Comparison of ENCODE assay signal across 18 cellular contexts in the genomic region with DNA sequence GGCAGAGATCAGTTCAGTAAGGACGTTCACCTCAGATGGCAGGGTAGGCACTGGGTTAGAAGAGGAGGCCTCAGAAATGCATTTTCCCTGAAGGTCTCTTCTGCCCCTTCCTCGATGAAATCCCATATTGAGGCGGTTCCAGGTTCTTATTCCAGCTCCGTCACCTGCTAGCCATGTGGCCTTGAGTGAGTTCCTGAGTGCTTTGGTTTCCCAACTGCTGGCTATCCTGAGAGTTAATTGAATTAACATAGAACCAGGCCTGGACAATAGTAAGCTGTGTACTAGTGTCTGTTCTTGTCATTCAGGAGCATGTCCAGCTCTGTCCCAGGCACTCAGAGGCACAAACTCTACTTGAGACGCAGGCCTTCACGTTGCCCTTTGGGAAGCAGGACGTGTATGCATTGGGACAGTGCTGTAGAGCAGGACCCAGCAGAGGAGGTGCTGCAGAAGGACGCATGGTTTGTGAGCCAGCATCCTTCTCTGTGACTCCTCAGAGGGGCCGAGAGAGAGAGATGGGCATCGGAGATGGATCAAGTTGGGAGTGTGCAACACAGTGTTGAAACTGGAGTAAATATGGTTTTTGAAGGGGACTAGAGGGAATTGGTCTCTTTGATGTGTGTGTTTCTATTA.
DNase-seq lines count a peak whose midpoint lies in the region; ATAC-seq and TF ChIP-seq lines count a peak whose summit lies in the region.
"Had no signal": no experiment of that assay in that cellular context is flagged by ENCODE, and none has a peak within 500 bp of the region (broad histone marks: within the 10 kb centered on the region; RNA-seq: fewer than 3 reads in every experiment).

No MANE protein-coding gene starts in this region.

- no peak overlapping the region for H2AK5ac ChIP-seq in H9 (ENCODE audit: insufficient read length, low read length)

- H3K56ac ChIP-seq in H9 (ENCODE audit: insufficient read length, low read depth, low read length), result no peak overlapping the region

- no peak overlapping the region for H4K8ac ChIP-seq in H9 (replicated peaks; ENCODE audit: insufficient read length, low read depth, low read length)

- no peak overlapping the region for H3K4me3 ChIP-seq in body of pancreas
- H3K4me3 ChIP-seq in lung, result no peak overlapping the region
- no peak overlapping the region for H3K4me3 ChIP-seq in left lung
- no peak overlapping the region for H3K4me3 ChIP-seq in SK-N-SH (ENCODE audit: low read depth in 2 of 2, low read length in 1 of 2)
- H3K4me3 ChIP-seq: A549, GM23248, SK-N-MC had no signal

- H3K23me2 ChIP-seq in H9 (ENCODE audit: insufficient read length, low read depth, low read length, poor library complexity, severe bottlenecking), result no peaks in the 10 kb centered on the region

- CTCF ChIA-PET in SK-N-SH (lab: Yijun Ruan, JAX), result no interaction called here

- no peaks in the 10 kb centered on the region; a peak in 2 of 5 replicates for H3K9me3 Mint-ChIP-seq in H9

- peaks cover 14% of the 10 kb centered on the region for H3F3A ChIP-seq in SK-N-SH (replicated peaks; ENCODE audit: insufficient read depth)

- H4K91ac ChIP-seq in H9 (ENCODE audit: insufficient read length, low read depth, low read length), result no peak overlapping the region

- H3K9ac ChIP-seq in H9 (ENCODE audit: extremely low read depth, insufficient read length, low read length) (no peak overlapping the region), SK-N-SH (no peak overlapping the region)
- H3K9ac ChIP-seq: GM23248 had no signal

- H2AFZ ChIP-seq in H9 (ENCODE audit: low read length) (no peak overlapping the region), SK-N-SH (ENCODE audit: low read depth) (no peak overlapping the region)
- H2AFZ ChIP-seq: GM23248 had no signal

- H3T11ph ChIP-seq in H9 (ENCODE audit: low read length), result no peak overlapping the region

- no peak overlapping the region for H3K23ac ChIP-seq in H9 (ENCODE audit: insufficient read length, low read depth, low read length)

- no peaks in the 10 kb centered on the region for H3K36me3 Mint-ChIP-seq in H9 (ENCODE audit: insufficient read depth in 1 of 3, low read depth in 3 of 3)

- TF ChIP-seq EP300 in SK-N-SH (IDR thresholded peaks at IDR 0.05; ENCODE audit: borderline replicate concordance in 1 of 2, low read depth in 1 of 2, low read length in 1 of 2), result no peak

- no peak overlapping the region for H3K4ac ChIP-seq in H9 (ENCODE audit: low read depth, low read length)

- no peak overlapping the region for H3K14ac ChIP-seq in H9 (ENCODE audit: insufficient read depth, low read length)

- H3K27me3 ChIP-seq in H9 (ENCODE audit: insufficient read depth, low read length) (no peaks in the 10 kb centered on the region), body of pancreas (no peaks in the 10 kb centered on the region), lung (ENCODE audit: control insufficient read depth, insufficient read depth) (no peaks in the 10 kb centered on the region), left lung (no peaks in the 10 kb centered on the region), SK-N-SH (ENCODE audit: insufficient read depth) (no peaks in the 10 kb centered on the region)

- H3K27ac Mint-ChIP-seq in H9, result no peak overlapping the region

- DNase-seq in AG20443 (ENCODE audit: low spot score), result peak; percentile 1
- peak; percentile 10 for DNase-seq in H9
- no peak for DNase-seq in body of pancreas
- peak; percentile 27 for DNase-seq in lung (ENCODE audit: low spot score)
- DNase-seq in left lung, result no peak
- no peak for DNase-seq in SKM-1 treated with dmso at 0.1 percent for 144 hours (lab: John Stamatoyannopoulos, UW; ENCODE audit: unreplicated experiment)
- DNase-seq in SK-N-SH, result no peak
- DNase-seq in AG08395 (ENCODE audit: low spot score), result no peak
- DNase-seq: DMS79 treated with DMSO at 0.1 percent for 48 hours, GM23248, KBM-7, MV-4-11, NCI-H2029 treated with DMSO at 0.1 percent for 48 hours, NCI-H2171 treated with DMSO at 0.1 percent for 48 hours, NCI-H446 treated with DMSO at 0.1 percent for 48 hours had no signal

- H4K20me1 ChIP-seq in H9 (ENCODE audit: control insufficient read depth, insufficient read depth, insufficient read length) (no peaks in the 10 kb centered on the region), SK-N-SH (ENCODE audit: insufficient read depth) (no peaks in the 10 kb centered on the region)

- POLR2A ChIA-PET in SK-N-SH (lab: Yijun Ruan, JAX), result no interaction called here

- H4K5ac ChIP-seq in H9 (ENCODE audit: insufficient read length, low read depth, low read length), result no peak overlapping the region

- H3K4me3 Mint-ChIP-seq in H9, result no peak overlapping the region

- H3K27ac ChIP-seq in H9 (ENCODE audit: insufficient read length, low read depth, low read length), result no peak overlapping the region
- peak overlapping the region; percentile 39 to 86 (median 78) for H3K27ac ChIP-seq in body of pancreas
- peak overlapping the region in 1 of 2 donors; percentile 17 for H3K27ac ChIP-seq in lung (ENCODE audit: low read depth in 1 of 2, low read length in 1 of 2)
- H3K27ac ChIP-seq in left lung, result no peak overlapping the region
- H3K27ac ChIP-seq in SK-N-SH (ENCODE audit: low read depth in 2 of 2, low read length in 1 of 2), result no peak overlapping the region; a peak in 1 of 4 replicates
- H3K27ac ChIP-seq: C4-2B, GM23248, SK-N-MC had no signal

- intact Hi-C loops in body of pancreas (cut with DNase I) (loop anchor here (10.0 kb wide), 1 partner anchor 158 kb away; a partner anchor contains a TSS), left lung (cut with DNase I) (no loop called here)

- H3K18ac ChIP-seq in H9 (ENCODE audit: insufficient read length, low read depth, low read length), result no peak overlapping the region

- H3K9me3 ChIP-seq in H9 (ENCODE audit: control insufficient read depth, low read depth, low read length) (no peaks in the 10 kb centered on the region), body of pancreas (no peaks in the 10 kb centered on the region), lung (ENCODE audit: control insufficient read depth in 2 of 2, insufficient read depth in 1 of 2, low read length in 1 of 2) (no peaks in the 10 kb centered on the region), left lung (no peaks in the 10 kb centered on the region), SK-N-SH (no peaks in the 10 kb centered on the region)
- H3K9me3 ChIP-seq: A549 had no signal

- no peak for TF ChIP-seq CTCF in H9 (conservative IDR thresholded peaks at IDR 0.05)
- TF ChIP-seq CTCF in body of pancreas (IDR thresholded peaks at IDR 0.05), result no peak
- no peak for TF ChIP-seq CTCF in lung (IDR thresholded peaks at IDR 0.05; ENCODE audit: control extremely low read depth, extremely low read depth)
- no peak for TF ChIP-seq CTCF in left lung (IDR thresholded peaks at IDR 0.05)
- TF ChIP-seq CTCF in SK-N-SH (IDR thresholded peaks at IDR 0.05), result no peak

- no CpG with 5 or more reads among the region's 10 CpGs for WGBS in H9 (ENCODE audit: extremely low coverage, insufficient read length, low lambda C conversion rate)
- 77 to 79% methylated on average over 10 of the region's 10 CpGs for WGBS in body of pancreas, 2 donors
- 88 to 93% methylated on average over 10 of the region's 10 CpGs for WGBS in lung, 2 donors
- WGBS in SK-N-SH (ENCODE audit: low lambda C conversion rate), result 96% methylated on average over 10 of the region's 10 CpGs

- ATAC-seq in body of pancreas (no peak), lung (ENCODE audit: insufficient read depth, low FRiP score) (no peak), left lung (no peak)

- no peaks in the 10 kb centered on the region for H3K79me2 ChIP-seq in H9 (ENCODE audit: insufficient read depth, low read length)
- H3K79me2 ChIP-seq in SK-N-SH (ENCODE audit: insufficient read depth), result no peaks in the 10 kb centered on the region

- peaks cover 0 to 9% of the 10 kb centered on the region in 2 experiments; a peak in 2 of 4 replicates for H3K4me1 Mint-ChIP-seq in H9

- H2BK15ac ChIP-seq in H9 (ENCODE audit: low read depth, low read length), result no peak overlapping the region

- H2BK120ac ChIP-seq in H9 (ENCODE audit: low read depth, low read length, poor library complexity, severe bottlenecking), result no peak overlapping the region

- TF ChIP-seq RAD21 in SK-N-SH (IDR thresholded peaks at IDR 0.05; ENCODE audit: low read length), result no peak

- H3K36me3 ChIP-seq in body of pancreas (replicated peaks in 1 of 2; ENCODE audit: insufficient read depth in 1 of 2, low read depth in 2 of 2) (no peaks in the 10 kb centered on the region), lung (ENCODE audit: control insufficient read depth in 2 of 2, insufficient read depth in 2 of 2, low read length in 2 of 2) (no peaks in the 10 kb centered on the region), left lung (no peaks in the 10 kb centered on the region), SK-N-SH (replicated peaks in 1 of 2; ENCODE audit: control insufficient read depth in 1 of 2, insufficient read depth in 2 of 2, low read length in 1 of 2) (no peaks in the 10 kb centered on the region)

- no peak overlapping the region for H2BK12ac ChIP-seq in H9 (ENCODE audit: insufficient read length, low read depth, low read length)

- H3K27me3 Mint-ChIP-seq in H9 (ENCODE audit: low read depth), result peaks cover 6% of the 10 kb centered on the region

- H3K4me1 ChIP-seq in H9 (ENCODE audit: insufficient read depth, low read length), result no peaks in the 10 kb centered on the region
- peaks cover 78% of the 10 kb centered on the region for H3K4me1 ChIP-seq in body of pancreas
- peaks cover 0 to 23% of the 10 kb centered on the region in 2 donors for H3K4me1 ChIP-seq in lung (ENCODE audit: control insufficient read depth in 2 of 2, insufficient read depth in 2 of 2, low read length in 2 of 2)
- peaks cover 8 to 11% of the 10 kb centered on the region in 2 donors for H3K4me1 ChIP-seq in left lung
- H3K4me1 ChIP-seq in SK-N-SH (ENCODE audit: control insufficient read depth in 1 of 2, insufficient read depth in 2 of 2, low read depth in 1 of 2, low read length in 1 of 2), result peaks cover 21 to 22% of the 10 kb centered on the region in 2 experiments; a peak in 3 of 4 replicates

- H2BK5ac ChIP-seq in H9 (ENCODE audit: insufficient read length, low read length), result no peak overlapping the region

- H3K9me2 ChIP-seq in SK-N-SH, result no peaks in the 10 kb centered on the region

- no peak overlapping the region for H2BK20ac ChIP-seq in H9 (ENCODE audit: low read depth, low read length, poor library complexity, severe bottlenecking)

- no peak overlapping the region for H3K4me2 ChIP-seq in H9 (ENCODE audit: insufficient read depth, insufficient read length, low read length)
- no peak overlapping the region for H3K4me2 ChIP-seq in SK-N-SH

- no peaks in the 10 kb centered on the region for H3K79me1 ChIP-seq in H9 (ENCODE audit: insufficient read depth, low read depth, low read length, poor library complexity, severe bottlenecking)

- TF ChIP-seq POLR2A in body of pancreas (IDR thresholded peaks at IDR 0.05), result no peak

TF ChIP-seq in SK-N-SH, 30 proteins besides CTCF, POLR2A, EP300 and RAD21 (continues in another document):
- TF ChIP-seq JUND (IDR thresholded peaks at IDR 0.05), result no peak
- TF ChIP-seq ELF1 (IDR thresholded peaks at IDR 0.05), result no peak

Comparison
In these comparisons a context has a peak if more than half of its experiments do, and no peak if none do; other contexts are left out.
1. DNase-seq: peak in AG20443 (single experiment), H9 (single experiment) and lung (single experiment); none in body of pancreas (0 of 4), left lung (0 of 2), SKM-1 treated with dmso at 0.1 percent for 144 hours (single experiment), SK-N-SH (single experiment) and AG08395 (single experiment).
2. H3K27ac ChIP-seq: peak in body of pancreas (4 of 4); none in H9 (single experiment), left lung (0 of 2) and SK-N-SH (0 of 2).